ENCODE assay signal across 8 cellular contexts in the genomic region with DNA sequence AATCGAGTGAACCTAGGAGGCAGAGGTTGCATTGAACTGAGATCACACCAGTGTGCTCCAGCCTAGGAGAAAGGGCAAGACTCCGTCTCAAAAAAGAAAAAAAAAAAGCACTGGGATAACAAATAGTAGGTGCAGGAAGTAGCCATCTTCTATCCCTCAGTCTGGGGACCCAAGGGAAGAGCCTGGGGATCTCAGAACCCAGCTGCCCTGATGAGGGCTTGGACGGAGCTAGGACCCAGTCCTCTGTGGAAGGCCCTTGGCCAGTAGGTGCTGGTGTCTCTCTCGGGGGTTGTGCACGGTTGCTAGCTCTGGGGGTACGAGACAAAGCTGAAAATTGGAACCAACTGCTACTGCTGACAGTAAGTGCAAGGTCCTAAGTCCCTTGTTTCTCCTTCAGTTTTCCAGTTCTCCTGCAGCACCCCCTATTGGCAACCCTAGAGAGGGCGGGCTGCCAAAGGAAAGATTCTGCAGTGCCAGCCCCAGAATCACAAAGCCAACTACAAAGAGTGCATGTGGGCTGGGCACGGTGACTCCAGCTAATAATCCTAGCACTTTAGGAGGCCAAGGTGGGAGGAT. TPM values are rescaled to one million over a fixed set of nuclear protein-coding genes. Genes with fewer than 3 reads are reported as not detected.
DNase-seq lines count a peak whose midpoint lies in the region; ATAC-seq and TF ChIP-seq lines count a peak whose summit lies in the region.

No MANE protein-coding gene starts in this region.

- peak; percentile 76 for TF ChIP-seq CTCF in AG04449 (IDR thresholded peaks at IDR 0.05; ENCODE audit: insufficient read depth, low read length, missing control alignments)
- TF ChIP-seq CTCF in GM13977 (IDR thresholded peaks at IDR 0.05; ENCODE audit: extremely low read depth, insufficient read depth, missing control alignments), result peak; percentile 72
- TF ChIP-seq CTCF in sigmoid colon (IDR thresholded peaks at IDR 0.05), result peak in 3 of 4 experiments; percentile 47 to 51 (median 50)

- TF ChIP-seq EP300 in sigmoid colon (IDR thresholded peaks at IDR 0.05), result no peak

- H3K9me3 ChIP-seq in right cardiac atrium (ENCODE audit: control insufficient read depth, low read length) (no peaks in the 10 kb centered on the region), sigmoid colon (no peaks in the 10 kb centered on the region)

- DNase-seq in AG04449 (ENCODE audit: low read depth, low spot score) (no peak), GM13977 (ENCODE audit: low spot score) (peak; percentile 47), NCI-H82 treated with DMSO at 0.1 percent for 48 hours (lab: John Stamatoyannopoulos, UW; ENCODE audit: unreplicated experiment) (peak; percentile 14), amniotic epithelial cell (ENCODE audit: low read depth) (peak; percentile 47), right cardiac atrium (peak in 2 of 3 donors; percentile 60 to 65), sigmoid colon (no peak), NCI-H2107 treated with DMSO at 0.1 percent for 48 hours (lab: John Stamatoyannopoulos, UW; ENCODE audit: unreplicated experiment) (no peak)

- H3K27me3 ChIP-seq in right cardiac atrium (ENCODE audit: control insufficient read depth, insufficient read depth), result no peaks in the 10 kb centered on the region
- no peaks in the 10 kb centered on the region for H3K27me3 ChIP-seq in sigmoid colon

- WGBS in right cardiac atrium, result 84% methylated on average over 8 of the region's 8 CpGs
- 86 to 94% methylated on average over 8 of the region's 8 CpGs for WGBS in sigmoid colon, 2 donors

- TF ChIP-seq POLR2A in sigmoid colon (IDR thresholded peaks at IDR 0.05), result no peak

- H3K4me1 ChIP-seq in right cardiac atrium (ENCODE audit: control insufficient read depth, insufficient read depth, low read length) (peaks cover 6% of the 10 kb centered on the region), sigmoid colon (peaks cover 0 to 15% (median 5%) of the 10 kb centered on the region in 4 donors)

- H3K4me3 ChIP-seq in AG04449 (ENCODE audit: low read depth, low read length), result no peak overlapping the region
- no peak overlapping the region for H3K4me3 ChIP-seq in right cardiac atrium (ENCODE audit: low read length)
- H3K4me3 ChIP-seq in sigmoid colon, result no peak overlapping the region

- CTCF ChIA-PET in AG04449 (lab: Yijun Ruan, JAX), result interaction anchor here (0.8 to 4.0 kb wide), 26 partner anchors 8 to 285 kb away, joined by 3 to 39 read pairs (median 4); a partner anchor contains a TSS

- in situ Hi-C loops in GM13977 (cut with MboI; ENCODE audit: low pct_unique_long_range_greater_than_20kb, low sequenced_read_pairs, unreplicated experiment), result no loop called here

- H3K27ac ChIP-seq in right cardiac atrium (ENCODE audit: low read length), result no peak overlapping the region
- H3K27ac ChIP-seq in sigmoid colon, result no peak overlapping the region

- intact Hi-C loops in right cardiac atrium (cut with DNase I), result no loop called here
- intact Hi-C loops in sigmoid colon (cut with DNase I), result loop anchor here (5.0 to 10.0 kb wide), 2 partner anchors 208 to 275 kb away; a partner anchor contains a TSS

- H3K36me3 ChIP-seq in sigmoid colon, result peaks cover 0 to 40% (median 10%) of the 10 kb centered on the region in 4 donors

- peak in 1 of 2 donors; percentile 55 for ATAC-seq in right cardiac atrium
- no peak for ATAC-seq in GM19351 (IDR thresholded peaks at IDR 0.05; ENCODE audit: unreplicated experiment)

- POLR2A ChIA-PET in AG04449 (lab: Yijun Ruan, JAX), result no interaction called here

RNA-seq across cellular contexts. Expression of a gene that starts 57.6 kb away (rescaled TPM):
- total RNA-seq in right cardiac atrium, result 10 to 100 TPM; 62.1 to 67.9 (median 63.6) TPM
- polyA plus RNA-seq in right cardiac atrium, result 23.8 TPM
- total RNA-seq in sigmoid colon, result 10 to 100 TPM; 46.4 to 78.4 (median 52.8) TPM
- 10 to 100 TPM in 1 of 3 donors, 1 to 10 TPM in 2; 4.8 to 14.5 (median 5.1) TPM for polyA plus RNA-seq in sigmoid colon

Comparison
In these comparisons a context has a peak if more than half of its experiments do, and no peak if none do; other contexts are left out.
1. DNase-seq: peak in GM13977 (single experiment), NCI-H82 treated with DMSO at 0.1 percent for 48 hours (single experiment), amniotic epithelial cell (single experiment) and right cardiac atrium (2 of 3); none in AG04449 (single experiment), sigmoid colon (single experiment) and NCI-H2107 treated with DMSO at 0.1 percent for 48 hours (single experiment).
2. Peak in every context shown above with its lines, with median percentiles within 50 percentile points of each other: CTCF ChIP-seq.